Comparison of ENCODE assay signal across 11 cellular contexts in genomic region chr3:17747184-17747889, GRCh38. TPM values are rescaled to one million over a fixed set of nuclear protein-coding genes. Genes with fewer than 3 reads are reported as not detected.
A peak's percentile ranks its signal among the peaks of the same experiment; 100 is the strongest.
DNase-seq lines count a peak whose midpoint lies in the region; ATAC-seq and TF ChIP-seq lines count a peak whose summit lies in the region.
"Had no signal": no experiment of that assay in that cellular context is flagged by ENCODE, and none has a peak within 500 bp of the region (broad histone marks: within the 10 kb centered on the region; RNA-seq: fewer than 3 reads in every experiment).

No MANE protein-coding gene starts in this region.

- DNase-seq in activated naive CD4-positive, alpha-beta T cell treated with Interleukin-2 at 50 U/mL for 16 hours: no peak
- DNase-seq in MV-4-11 (lab: John Stamatoyannopoulos, UW) (peak; percentile 90), cerebellar cortex (ENCODE audit: low spot score) (no peak), mammary epithelial cell (no peak), Right ventricle myocardium superior (no peak)
- no peak for DNase-seq in naive thymus-derived CD4-positive, alpha-beta T cell
- DNase-seq: ACHN, H7, ovary had no signal

- peaks cover 26% of the 10 kb centered on the region for H3K4me1 Mint-ChIP-seq in activated naive CD4-positive, alpha-beta T cell treated with anti-CD3 and anti-CD28 coated beads, Interleukin-2, amount 50 U/mL, for 24 hours
- H3K4me1 Mint-ChIP-seq in naive thymus-derived CD4-positive, alpha-beta T cell: peaks cover 6 to 32% (median 25%) of the 10 kb centered on the region in 7 donors

- H3K4me3 Mint-ChIP-seq in activated naive CD4-positive, alpha-beta T cell treated with anti-CD3 and anti-CD28 coated beads, Interleukin-2, amount 50 U/mL, for 24 hours: no peak overlapping the region
- peak overlapping the region in 1 of 10 donors; percentile 54 for H3K4me3 Mint-ChIP-seq in naive thymus-derived CD4-positive, alpha-beta T cell

- BruUV-seq in mammary epithelial cell (replicated peaks; lab: Mats Ljungman, UMichigan): no TSS peak

- ATAC-seq in HG02885 (IDR thresholded peaks at IDR 0.05; ENCODE audit: poor library complexity, unreplicated experiment): peak; percentile 78
- no peak for ATAC-seq in naive thymus-derived CD4-positive, alpha-beta T cell
- no peak for ATAC-seq in Right ventricle myocardium superior (ENCODE audit: poor library complexity)

- no peaks in the 10 kb centered on the region for H3K9me3 Mint-ChIP-seq in activated naive CD4-positive, alpha-beta T cell treated with anti-CD3 and anti-CD28 coated beads, Interleukin-2, amount 50 U/mL, for 24 hours
- H3K9me3 Mint-ChIP-seq in naive thymus-derived CD4-positive, alpha-beta T cell: no peaks in the 10 kb centered on the region

- no peak overlapping the region for H3K4me3 ChIP-seq in naive thymus-derived CD4-positive, alpha-beta T cell (ENCODE audit: low read length)
- no peak overlapping the region for H3K4me3 ChIP-seq in mammary epithelial cell (replicated peaks in 1 of 3; ENCODE audit: insufficient read depth in 1 of 3, low read depth in 2 of 3, low read length in 3 of 3)
- H3K4me3 ChIP-seq: ovary had no signal

- POLR2A ChIA-PET in naive thymus-derived CD4-positive, alpha-beta T cell (lab: Charles Lee): interaction anchor here (0.6 to 0.8 kb wide), 3 partner anchors 9 to 660 kb away, joined by 3 read pairs; no protein-coding TSS in a partner anchor

- H3K9ac ChIP-seq in mammary epithelial cell (ENCODE audit: insufficient read depth, low read length): no peak overlapping the region

- no peaks in the 10 kb centered on the region for H3K79me2 ChIP-seq in mammary epithelial cell (ENCODE audit: insufficient read depth, low read length)

- H3K4me1 ChIP-seq in naive thymus-derived CD4-positive, alpha-beta T cell (ENCODE audit: control insufficient read depth in 2 of 2, insufficient read depth in 2 of 2, low read length in 2 of 2): peaks cover 8 to 11% of the 10 kb centered on the region in 2 donors
- peaks cover 7% of the 10 kb centered on the region for H3K4me1 ChIP-seq in mammary epithelial cell (ENCODE audit: insufficient read depth, low read length)

- TF ChIP-seq CTCF in mammary epithelial cell (conservative IDR thresholded peaks at IDR 0.05 in 1 of 2, IDR thresholded peaks at IDR 0.05 in 1 of 2; ENCODE audit: extremely low read depth in 1 of 2, insufficient read depth in 1 of 2, low read depth in 1 of 2, low read length in 2 of 2): no peak

- peaks cover 0 to under 1% (median 0%) of the 10 kb centered on the region in 3 experiments for H3K36me3 ChIP-seq in naive thymus-derived CD4-positive, alpha-beta T cell (ENCODE audit: control insufficient read depth in 2 of 3, insufficient read depth in 3 of 3, low read length in 3 of 3)
- no peaks in the 10 kb centered on the region for H3K36me3 ChIP-seq in mammary epithelial cell (ENCODE audit: insufficient read depth, low read length)
- H3K36me3 ChIP-seq: ovary had no signal

- H3K27ac ChIP-seq in naive thymus-derived CD4-positive, alpha-beta T cell (ENCODE audit: low read depth, low read length): no peak overlapping the region
- H3K27ac ChIP-seq in mammary epithelial cell (ENCODE audit: insufficient read depth, low read depth, low read length): no peak overlapping the region
- H3K27ac ChIP-seq: ovary had no signal

- H4K20me1 ChIP-seq in mammary epithelial cell (ENCODE audit: insufficient read depth, low read length): no peaks in the 10 kb centered on the region

- WGBS in mammary epithelial cell (ENCODE audit: low coverage, missing lambda C conversion rate): 62% methylated on average over 6 of the region's 6 CpGs

- no peaks in the 10 kb centered on the region for H3K9me3 ChIP-seq in naive thymus-derived CD4-positive, alpha-beta T cell (ENCODE audit: control insufficient read depth in 2 of 3, low read length in 3 of 3)
- H3K9me3 ChIP-seq in mammary epithelial cell (replicated peaks; ENCODE audit: insufficient read depth, low read length): no peaks in the 10 kb centered on the region
- H3K9me3 ChIP-seq: ovary had no signal

- intact Hi-C loops in naive thymus-derived CD4-positive, alpha-beta T cell (cut with micrococcal nuclease): loop anchor here (10.0 kb wide), 3 partner anchors 647 to 1483 kb away; partner anchors contain the start of genes DPH3 (in 1 of the 2), OXNAD1 (in 1 of the 2) and SATB1 (in 1 of the 2)
- intact Hi-C loops in mammary epithelial cell (cut with micrococcal nuclease) (no loop called here), Right ventricle myocardium superior (cut with DNase I) (no loop called here)

- H3K36me3 Mint-ChIP-seq in activated naive CD4-positive, alpha-beta T cell treated with anti-CD3 and anti-CD28 coated beads, Interleukin-2, amount 50 U/mL, for 24 hours: peaks cover 1% of the 10 kb centered on the region
- peaks cover 0 to 1% (median 0%) of the 10 kb centered on the region in 5 donors for H3K36me3 Mint-ChIP-seq in naive thymus-derived CD4-positive, alpha-beta T cell

- in situ Hi-C loops in mammary epithelial cell (cut with MboI; ENCODE audit: low sequenced_read_pairs in 2 of 2): no loop called here

- H3K4me2 ChIP-seq in mammary epithelial cell (ENCODE audit: insufficient read depth, low read depth, low read length): no peak overlapping the region

- H2AFZ ChIP-seq in mammary epithelial cell (ENCODE audit: low read depth, low read length): no peak overlapping the region

- peak overlapping the region; percentile 30 for H3K27ac Mint-ChIP-seq in activated naive CD4-positive, alpha-beta T cell treated with anti-CD3 and anti-CD28 coated beads, Interleukin-2, amount 50 U/mL, for 24 hours
- peak overlapping the region in 1 of 9 donors; percentile 65 for H3K27ac Mint-ChIP-seq in naive thymus-derived CD4-positive, alpha-beta T cell

- no peaks in the 10 kb centered on the region for H3K27me3 Mint-ChIP-seq in activated naive CD4-positive, alpha-beta T cell treated with anti-CD3 and anti-CD28 coated beads, Interleukin-2, amount 50 U/mL, for 24 hours
- peaks cover 0 to 3% (median 0%) of the 10 kb centered on the region in 5 donors for H3K27me3 Mint-ChIP-seq in naive thymus-derived CD4-positive, alpha-beta T cell

- dilution Hi-C loops in mammary epithelial cell (cut with HindIII; ENCODE audit: low sequenced_read_pairs): no loop called here

- no peaks in the 10 kb centered on the region for H3K27me3 ChIP-seq in naive thymus-derived CD4-positive, alpha-beta T cell (ENCODE audit: control insufficient read depth in 2 of 2, insufficient read depth in 2 of 2, low read length in 2 of 2)
- H3K27me3 ChIP-seq in mammary epithelial cell (ENCODE audit: insufficient read depth, low read length): no peaks in the 10 kb centered on the region
- H3K27me3 ChIP-seq: ovary had no signal

- CTCF ChIA-PET in naive thymus-derived CD4-positive, alpha-beta T cell (lab: Charles Lee): no interaction called here
- CTCF ChIA-PET in mammary epithelial cell (lab: Charles Lee; ENCODE audit: low non-redundant PET): no interaction called here

RNA-seq across cellular contexts. Expression of gene TBC1D5, which starts 4.9 kb away (rescaled TPM):
- 10 to 100 TPM; 30.5 to 54.0 (median 40.3) TPM for total RNA-seq in naive thymus-derived CD4-positive, alpha-beta T cell
- polyA plus RNA-seq in naive thymus-derived CD4-positive, alpha-beta T cell: 10 to 100 TPM; 30.6 to 31.7 TPM
- total RNA-seq in mammary epithelial cell (10 to 100 TPM; 35.0 to 59.7 TPM), Right ventricle myocardium superior (28.2 TPM)
- polyA plus RNA-seq in mammary epithelial cell: 19.5 TPM
- 52.4 TPM for polyA minus RNA-seq in mammary epithelial cell

Comparison
In these comparisons a context has a peak if more than half of its experiments do, and no peak if none do; other contexts are left out.
1. intact Hi-C loops: an anchor here in naive thymus-derived CD4-positive, alpha-beta T cell (10.0 kb wide); none called in mammary epithelial cell and Right ventricle myocardium superior.